In genomic region chr19:32373614-32374295, GRCh38 we compare ENCODE assay signal across 9 cellular contexts.
DNase-seq lines count a peak whose midpoint lies in the region; FAIRE-seq and TF ChIP-seq lines count a peak whose summit lies in the region.
"Had no signal": no experiment of that assay in that cellular context is flagged by ENCODE, and none has a peak within 500 bp of the region (broad histone marks: within the 10 kb centered on the region; RNA-seq: fewer than 3 reads in every experiment).

No MANE protein-coding gene starts in this region.

- peaks cover 28% of the 10 kb centered on the region for H3K79me2 ChIP-seq in ACC112 (ENCODE audit: control insufficient read depth, insufficient read depth, low read length, unreplicated experiment)

- peak; percentile 14 for DNase-seq in MV-4-11 (lab: John Stamatoyannopoulos, UW)
- peak; percentile 98 for DNase-seq in astrocyte of the spinal cord (ENCODE audit: low read depth, low spot score)
- peak; percentile 99 for DNase-seq in kidney glomerular epithelial cell (lab: John Stamatoyannopoulos, UW)
- peak; percentile 82 for DNase-seq in urothelium cell line (ENCODE audit: low spot score)
- DNase-seq in GM19239 (ENCODE audit: insufficient read length, low spot score) = no peak
- DNase-seq in epidermal melanocyte (ENCODE audit: insufficient read length, low spot score) = no peak
- no peak for DNase-seq in NCI-H2171 (lab: John Stamatoyannopoulos, UW)

- H3K27ac ChIP-seq in ACC112 (ENCODE audit: low read depth, low read length) = peak overlapping the region; percentile 95

- H3K36me3 ChIP-seq in ACC112 (ENCODE audit: insufficient read depth, low read length) = peaks cover 6% of the 10 kb centered on the region

- H3K4me3 ChIP-seq in ACC112 (ENCODE audit: low read depth, low read length) = peak overlapping the region; percentile 71
- no peak overlapping the region for H3K4me3 ChIP-seq in astrocyte of the spinal cord (ENCODE audit: low read depth, low read length)

- H3K27me3 ChIP-seq in ACC112 (ENCODE audit: insufficient read depth, low read length) = no peaks in the 10 kb centered on the region

- no peak overlapping the region for H2AFZ ChIP-seq in ACC112 (ENCODE audit: low read length, unreplicated experiment)

- no peak for TF ChIP-seq CTCF in astrocyte of the spinal cord (IDR thresholded peaks at IDR 0.05; ENCODE audit: low read depth, low read length)

- in situ Hi-C loops in astrocyte of the spinal cord (cut with HindIII; ENCODE audit: low sequenced_read_pairs) = no loop called here

- FAIRE-seq in urothelium cell line (lab: Jason Lieb, UNC) (peak; percentile 62), GM19239 (lab: Jason Lieb, UNC) (no peak)
- FAIRE-seq: TTC549 had no signal

- peaks cover 33% of the 10 kb centered on the region for H3K4me1 ChIP-seq in ACC112 (ENCODE audit: control insufficient read depth, insufficient read depth, low read length, unreplicated experiment)

Comparison
In these comparisons a context has a peak if more than half of its experiments do, and no peak if none do; other contexts are left out.
1. DNase-seq: peak in MV-4-11 (single experiment), astrocyte of the spinal cord (single experiment), kidney glomerular epithelial cell (single experiment) and urothelium cell line (single experiment); none in GM19239 (single experiment), epidermal melanocyte (single experiment) and NCI-H2171 (single experiment).